30 cellular contexts compared by ENCODE assay signal in genomic region chr12:49793620-49794019, GRCh38.
"Had no signal": no experiment of that assay in that cellular context is flagged by ENCODE, and none has a peak within 500 bp of the region (broad histone marks: within the 10 kb centered on the region; RNA-seq: fewer than 3 reads in every experiment).

No MANE protein-coding gene starts in this region.

- H3K4me1 ChIP-seq: Peyer's patch had no signal

- H3K4me3 ChIP-seq: Peyer's patch, SJSA1 had no signal

- H3K9me3 ChIP-seq: Peyer's patch, SJSA1, SK-N-SH had no signal

- DNase-seq: activated CD4-positive, alpha-beta T cell treated with anti-CD3 and anti-CD28 coated beads, Interleukin-2, amount 10 ng/mL, durations not matched to agents 24 days and 14 days; activated CD4-positive, alpha-beta T cell treated with anti-CD3 and anti-CD28 coated beads, Interleukin-2, amount 50 U/mL, for 4 hours; activated CD8-positive, alpha-beta T cell treated with anti-CD3 and anti-CD28 coated beads for 36 hours; activated effector memory CD4-positive, alpha-beta T cell treated with anti-CD3 and anti-CD28 coated beads, Interleukin-2, amount 50 U/mL, for 16 hours; activated naive CD4-positive, alpha-beta T cell; activated naive CD4-positive, alpha-beta T cell treated with anti-CD3 and anti-CD28 coated beads, Interleukin-2, amount 50 U/mL, for 16 hours; activated naive CD8-positive, alpha-beta T cell treated with anti-CD3 and anti-CD28 coated beads for 36 hours; activated T-cell treated with anti-CD3 and anti-CD28 coated beads, Interleukin-2, amount 50 U/mL, for 1 hour; activated T-cell treated with anti-CD3 and anti-CD28 coated beads, Interleukin-2, amount 50 U/mL, for 72 hours; amniotic stem cell; brain microvascular endothelial cell; NCI-H1092 treated with DMSO at 0.1 percent for 48 hours; NCI-H1417; NCI-H146; NCI-H187; NCI-H2029 treated with DMSO at 0.1 percent for 48 hours; NCI-H2107; NCI-H2171; NCI-H510A; NCI-H526; NCI-H748 treated with DMSO at 0.1 percent for 48 hours; NK-92 treated with Interleukin-12 subunit alpha and Interleukin-12 subunit beta, amount 100 ng/mL, for 24 hours; PC-3; Peyer's patch; RPMI8226; SHP77 treated with DMSO at 0.1 percent for 48 hours; SK-N-SH had no signal

- FAIRE-seq: TTC549 had no signal

- H3K9ac ChIP-seq: SK-N-SH had no signal

- H3K27me3 ChIP-seq: brain microvascular endothelial cell, Peyer's patch, SJSA1 had no signal

- H3K27ac ChIP-seq: brain microvascular endothelial cell, Peyer's patch, SJSA1 had no signal

- ATAC-seq: activated CD8-positive, alpha-beta T cell treated with anti-CD3 and anti-CD28 coated beads for 36 hours; activated T-cell treated with anti-CD3 and anti-CD28 coated beads, Interleukin-2, amount 50 U/mL, for 72 hours; activated T-helper 17 cell treated with anti-CD3 and anti-CD28 coated beads, Interleukin-2, amount 50 U/mL, for 72 hours; PC-3 had no signal

- H3K4me2 ChIP-seq: SK-N-SH had no signal
